Comparison of ENCODE assay signal across 22 cellular contexts in genomic region chr1:219177940-219178339, GRCh38. TPM values are rescaled to one million over a fixed set of nuclear protein-coding genes. Genes with fewer than 3 reads are reported as not detected.
DNase-seq lines count a peak whose midpoint lies in the region; ATAC-seq and TF ChIP-seq lines count a peak whose summit lies in the region.
"Had no signal": no experiment of that assay in that cellular context is flagged by ENCODE, and none has a peak within 500 bp of the region (broad histone marks: within the 10 kb centered on the region; RNA-seq: fewer than 3 reads in every experiment).

No MANE protein-coding gene starts in this region.

- no peak for DNase-seq in CD8-positive, alpha-beta memory T cell
- DNase-seq in osteocyte (ENCODE audit: extremely low spot score, unreplicated experiment) (no peak), NCI-H774 (lab: John Stamatoyannopoulos, UW) (no peak), NCI-H128 (lab: John Stamatoyannopoulos, UW; ENCODE audit: unreplicated experiment) (no peak), NCI-H526 (lab: John Stamatoyannopoulos, UW) (no peak)
- DNase-seq: activated CD4-positive, alpha-beta T cell treated with anti-CD3 and anti-CD28 coated beads for 48 hours; activated CD8-positive, alpha-beta memory T cell treated with anti-CD3 and anti-CD28 coated beads, Interleukin-2, amount 10 ng/mL, durations not matched to agents 7 days and 5 days; activated naive CD8-positive, alpha-beta T cell treated with anti-CD3 and anti-CD28 coated beads, Interleukin-2, amount 50 U/mL, for 24 hours; CD4-positive, CD25-positive, alpha-beta regulatory T cell; lower lobe of right lung; MG63; NCI-H1694; NCI-H748 treated with DMSO at 0.1 percent for 48 hours; ovary; right lobe of liver; SJCRH30; T-helper 1 cell had no signal

- POLR2A ChIA-PET in CD8-positive, alpha-beta memory T cell (lab: Charles Lee), result no interaction called here

- H3K36me3 ChIP-seq in CD8-positive, alpha-beta memory T cell (ENCODE audit: insufficient read depth, low read length), result no peaks in the 10 kb centered on the region
- H3K36me3 ChIP-seq: lower lobe of right lung, ovary, right lobe of liver had no signal

- CTCF ChIA-PET in CD8-positive, alpha-beta memory T cell (lab: Charles Lee), result no interaction called here

- no peak overlapping the region for H3K4me3 Mint-ChIP-seq in CD8-positive, alpha-beta memory T cell
- peak overlapping the region; percentile 86 to 98 (median 96) for H3K4me3 Mint-ChIP-seq in IgD-negative memory B cell
- H3K4me3 Mint-ChIP-seq in brain, result peak overlapping the region; percentile 10 to 97 (median 35)
- no peak overlapping the region for H3K4me3 Mint-ChIP-seq in osteocyte (ENCODE audit: unreplicated experiment)
- H3K4me3 Mint-ChIP-seq: activated CD8-positive, alpha-beta memory T cell treated with anti-CD3 and anti-CD28 coated beads, Interleukin-2, amount 10 ng/mL, durations not matched to agents 7 days and 5 days; activated naive CD8-positive, alpha-beta T cell treated with anti-CD3 and anti-CD28 coated beads, Interleukin-2, amount 50 U/mL, for 24 hours had no signal

- no peak for ATAC-seq in HG02678 (IDR thresholded peaks at IDR 0.05; ENCODE audit: unreplicated experiment)
- ATAC-seq: activated CD8-positive, alpha-beta memory T cell treated with anti-CD3 and anti-CD28 coated beads, Interleukin-2, amount 10 ng/mL, durations not matched to agents 7 days and 5 days; activated naive CD8-positive, alpha-beta T cell treated with anti-CD3 and anti-CD28 coated beads, Interleukin-2, amount 50 U/mL, for 24 hours; HepG2; lower lobe of right lung had no signal

- H3K9me3 ChIP-seq in CD8-positive, alpha-beta memory T cell (ENCODE audit: low read length), result no peaks in the 10 kb centered on the region
- H3K9me3 ChIP-seq: lower lobe of right lung, MG63, ovary, right lobe of liver, SJCRH30 had no signal

- no peaks in the 10 kb centered on the region for H3K9me3 Mint-ChIP-seq in CD8-positive, alpha-beta memory T cell
- H3K9me3 Mint-ChIP-seq in IgD-negative memory B cell, result no peaks in the 10 kb centered on the region
- H3K9me3 Mint-ChIP-seq in brain, result peaks cover 0 to 2% (median 0%) of the 10 kb centered on the region in 5 experiments
- H3K9me3 Mint-ChIP-seq in osteocyte (ENCODE audit: unreplicated experiment), result no peaks in the 10 kb centered on the region

- H3K27ac Mint-ChIP-seq in CD8-positive, alpha-beta memory T cell, result peak overlapping the region in 5 of 8 donors; percentile 15 to 78 (median 56)
- peak overlapping the region; percentile 97 to 98 (median 97) for H3K27ac Mint-ChIP-seq in IgD-negative memory B cell
- H3K27ac Mint-ChIP-seq in brain, result peak overlapping the region in 3 of 5 experiments; percentile 46 to 64 (median 50)
- peak overlapping the region; percentile 3 for H3K27ac Mint-ChIP-seq in osteocyte (ENCODE audit: unreplicated experiment)
- H3K27ac Mint-ChIP-seq: activated CD8-positive, alpha-beta memory T cell treated with anti-CD3 and anti-CD28 coated beads, Interleukin-2, amount 10 ng/mL, durations not matched to agents 7 days and 5 days; activated naive CD8-positive, alpha-beta T cell treated with anti-CD3 and anti-CD28 coated beads, Interleukin-2, amount 50 U/mL, for 24 hours; activated T-helper 2 cell treated with anti-CD3 and anti-CD28 coated beads, Interferon-gamma antibody, Interleukin-2, Interleukin-4, amounts not matched to agents 10 μg/mL and 5 μg/mL and 100 μg/mL, durations not matched to agents 14 hours and 24 hours and 36 hours had no signal

- H3K4me1 Mint-ChIP-seq in CD8-positive, alpha-beta memory T cell, result peaks cover 60 to 76% (median 70%) of the 10 kb centered on the region in 3 donors
- H3K4me1 Mint-ChIP-seq in IgD-negative memory B cell (peaks cover 36 to 50% (median 36%) of the 10 kb centered on the region in 3 donors), brain (peaks cover 64% of the 10 kb centered on the region), osteocyte (ENCODE audit: unreplicated experiment) (peaks cover 42% of the 10 kb centered on the region)

- H3K36me3 Mint-ChIP-seq in CD8-positive, alpha-beta memory T cell, result peaks cover 0 to 34% (median 10%) of the 10 kb centered on the region in 3 donors
- H3K36me3 Mint-ChIP-seq in IgD-negative memory B cell, result peaks cover 9% of the 10 kb centered on the region
- peaks cover 48% of the 10 kb centered on the region for H3K36me3 Mint-ChIP-seq in brain
- peaks cover 21% of the 10 kb centered on the region for H3K36me3 Mint-ChIP-seq in osteocyte (ENCODE audit: unreplicated experiment)

- H3K4me3 ChIP-seq in CD8-positive, alpha-beta memory T cell (ENCODE audit: low read length), result no peak overlapping the region
- H3K4me3 ChIP-seq: lower lobe of right lung, MG63, ovary, right lobe of liver, SJCRH30 had no signal

- H3K27me3 Mint-ChIP-seq in CD8-positive, alpha-beta memory T cell, result no peaks in the 10 kb centered on the region
- no peaks in the 10 kb centered on the region for H3K27me3 Mint-ChIP-seq in IgD-negative memory B cell
- no peaks in the 10 kb centered on the region for H3K27me3 Mint-ChIP-seq in brain
- H3K27me3 Mint-ChIP-seq in osteocyte (ENCODE audit: unreplicated experiment), result no peaks in the 10 kb centered on the region
- H3K27me3 Mint-ChIP-seq: activated CD8-positive, alpha-beta memory T cell treated with anti-CD3 and anti-CD28 coated beads, Interleukin-2, amount 10 ng/mL, durations not matched to agents 7 days and 5 days; activated naive CD8-positive, alpha-beta T cell treated with anti-CD3 and anti-CD28 coated beads, Interleukin-2, amount 50 U/mL, for 24 hours had no signal

- TF ChIP-seq CTCF in brain (conservative IDR thresholded peaks at IDR 0.05), result no peak
- no peak for TF ChIP-seq CTCF in osteocyte (IDR thresholded peaks at IDR 0.05)

- H3K27me3 ChIP-seq in CD8-positive, alpha-beta memory T cell (ENCODE audit: insufficient read depth, low read length, poor library complexity, severe bottlenecking), result no peaks in the 10 kb centered on the region
- H3K27me3 ChIP-seq: MG63, ovary, right lobe of liver, SJCRH30 had no signal

- H3K27ac ChIP-seq in CD8-positive, alpha-beta memory T cell (ENCODE audit: low read depth, low read length), result no peak overlapping the region
- H3K27ac ChIP-seq: lower lobe of right lung, ovary, right lobe of liver, SJCRH30 had no signal

- H3K4me1 ChIP-seq in CD8-positive, alpha-beta memory T cell (ENCODE audit: insufficient read depth, low read length), result peaks cover 23% of the 10 kb centered on the region

RNA-seq across cellular contexts. Expression of gene LYPLAL1, which starts 4.3 kb away (rescaled TPM):
- total RNA-seq in CD8-positive, alpha-beta memory T cell, result 10 to 100 TPM; 19.9 to 22.9 TPM
- polyA plus RNA-seq in CD8-positive, alpha-beta memory T cell, result 28.5 TPM
- polyA plus RNA-seq in IgD-negative memory B cell (157 TPM), brain (ENCODE audit: insufficient read depth, low read depth, low replicate concordance) (21.0 TPM)
- 16.0 and 16.9 TPM in 2 replicates for total RNA-seq in osteocyte

Comparison
In these comparisons a context has a peak if more than half of its experiments do, and no peak if none do; other contexts are left out.
1. H3K27ac Mint-ChIP-seq: peak in every context shown above with its lines; median percentile 97 in IgD-negative memory B cell; 56 in CD8-positive, alpha-beta memory T cell; 50 in brain; 3 in osteocyte.
2. H3K4me3 Mint-ChIP-seq: peak in IgD-negative memory B cell (4 of 4) and brain (5 of 5); none in CD8-positive, alpha-beta memory T cell (0 of 7) and osteocyte (single experiment).